Comparison of ENCODE assay signal across 8 cellular contexts in genomic region chr4:15005474-15006115, GRCh38. TPM values are rescaled to one million over a fixed set of nuclear protein-coding genes. Genes with fewer than 3 reads are reported as not detected.
DNase-seq lines count a peak whose midpoint lies in the region; ATAC-seq, FAIRE-seq and TF ChIP-seq lines count a peak whose summit lies in the region.

No MANE protein-coding gene starts in this region.

- H3K4me1 Mint-ChIP-seq in activated naive CD8-positive, alpha-beta T cell (ENCODE audit: low read depth): peaks cover 32% of the 10 kb centered on the region

- CTCF ChIA-PET in SK-N-SH (lab: Yijun Ruan, JAX): no interaction called here

- peak overlapping the region; percentile 69 for H3K27ac Mint-ChIP-seq in activated naive CD8-positive, alpha-beta T cell

- peak overlapping the region; percentile 75 for H3K4me2 ChIP-seq in SK-N-SH

- no peaks in the 10 kb centered on the region for H3K9me2 ChIP-seq in SK-N-SH

- H3K4me3 Mint-ChIP-seq in activated naive CD8-positive, alpha-beta T cell: peak overlapping the region; percentile 93

- H3K27me3 Mint-ChIP-seq in activated naive CD8-positive, alpha-beta T cell: no peaks in the 10 kb centered on the region

- peak; percentile 68 for FAIRE-seq in islet of Langerhans (lab: Jason Lieb, UNC)

- peaks cover 16 to 25% of the 10 kb centered on the region in 2 experiments; a peak in 3 of 4 replicates for H3K4me1 ChIP-seq in SK-N-SH (ENCODE audit: control insufficient read depth in 1 of 2, insufficient read depth in 2 of 2, low read depth in 1 of 2, low read length in 1 of 2)
- peaks cover 0 to 33% (median 26%) of the 10 kb centered on the region in 5 donors for H3K4me1 ChIP-seq in subcutaneous abdominal adipose tissue (ENCODE audit: control insufficient read depth in 5 of 5, insufficient read depth in 5 of 5, low read length in 5 of 5)

- H3K9ac ChIP-seq in SK-N-SH: peak overlapping the region; percentile 90
- H3K9ac ChIP-seq in subcutaneous abdominal adipose tissue (ENCODE audit: low read length in 5 of 5): peak overlapping the region; percentile 87 to 95 (median 94)

- no peaks in the 10 kb centered on the region for H3K9me3 Mint-ChIP-seq in activated naive CD8-positive, alpha-beta T cell (ENCODE audit: low read depth)

- H3K27me3 ChIP-seq in SK-N-SH (ENCODE audit: insufficient read depth) (no peaks in the 10 kb centered on the region), subcutaneous abdominal adipose tissue (ENCODE audit: control insufficient read depth in 5 of 5, insufficient read depth in 4 of 5, low read length in 5 of 5) (no peaks in the 10 kb centered on the region)

- no peak overlapping the region for H2AFZ ChIP-seq in SK-N-SH (ENCODE audit: low read depth)

- 66% methylated on average over 4 of the region's 4 CpGs for WGBS in SK-N-SH (ENCODE audit: low lambda C conversion rate)

- no peaks in the 10 kb centered on the region for H3K9me3 ChIP-seq in SK-N-SH
- no peaks in the 10 kb centered on the region for H3K9me3 ChIP-seq in subcutaneous abdominal adipose tissue (ENCODE audit: control insufficient read depth in 5 of 5, low read length in 5 of 5)

- peaks cover 8% of the 10 kb centered on the region for H3F3A ChIP-seq in SK-N-SH (replicated peaks; ENCODE audit: insufficient read depth)

- no peak for TF ChIP-seq EP300 in SK-N-SH (IDR thresholded peaks at IDR 0.05; ENCODE audit: borderline replicate concordance in 1 of 2, low read depth in 1 of 2, low read length in 1 of 2)

- TF ChIP-seq RAD21 in SK-N-SH (IDR thresholded peaks at IDR 0.05; ENCODE audit: low read length): no peak

- H3K27ac ChIP-seq in SK-N-SH (ENCODE audit: low read depth in 2 of 2, low read length in 1 of 2): peak overlapping the region; percentile 69 to 96
- H3K27ac ChIP-seq in subcutaneous abdominal adipose tissue (ENCODE audit: low read depth, low read length): peak overlapping the region; percentile 92

- H4K20me1 ChIP-seq in SK-N-SH (ENCODE audit: insufficient read depth): peaks cover 28% of the 10 kb centered on the region

- DNase-seq in SK-N-SH (no peak), UCSD-AML1 (lab: John Stamatoyannopoulos, UW; ENCODE audit: unreplicated experiment) (no peak), DMS153 treated with DMSO at 0.1 percent for 48 hours (lab: John Stamatoyannopoulos, UW; ENCODE audit: unreplicated experiment) (no peak), NCI-H524 (lab: John Stamatoyannopoulos, UW) (no peak)

- no peak for ATAC-seq in SK-N-SH treated with all-trans-retinoic acid at 6 μM for 48 hours

- peaks cover 2% of the 10 kb centered on the region for H3K36me3 Mint-ChIP-seq in activated naive CD8-positive, alpha-beta T cell

- no peak for TF ChIP-seq CTCF in SK-N-SH (IDR thresholded peaks at IDR 0.05)

- peaks cover 69% of the 10 kb centered on the region for H3K79me2 ChIP-seq in SK-N-SH (ENCODE audit: insufficient read depth)

- POLR2A ChIA-PET in SK-N-SH (lab: Yijun Ruan, JAX): no interaction called here

- peak overlapping the region; percentile 88 to 96 for H3K4me3 ChIP-seq in SK-N-SH (ENCODE audit: low read depth in 2 of 2, low read length in 1 of 2)
- H3K4me3 ChIP-seq in subcutaneous abdominal adipose tissue (ENCODE audit: low read depth in 1 of 5, low read length in 5 of 5): peak overlapping the region; percentile 83 to 96 (median 89)

- H3K36me3 ChIP-seq in SK-N-SH (replicated peaks in 1 of 2; ENCODE audit: control insufficient read depth in 1 of 2, insufficient read depth in 2 of 2, low read length in 1 of 2) (peaks cover 28% of the 10 kb centered on the region in 2 experiments), subcutaneous abdominal adipose tissue (ENCODE audit: control insufficient read depth in 5 of 5, insufficient read depth in 5 of 5, low read length in 5 of 5) (peaks cover 2 to 15% (median 10%) of the 10 kb centered on the region in 5 donors)

TF ChIP-seq in SK-N-SH, 30 proteins besides CTCF, POLR2A, EP300 and RAD21 (continues in another document):
- no peak for TF ChIP-seq RXRA (IDR thresholded peaks at IDR 0.05; ENCODE audit: borderline replicate concordance, low read depth)
- TF ChIP-seq PBX3 (IDR thresholded peaks at IDR 0.05): no peak
- TF ChIP-seq IRF3 (IDR thresholded peaks at IDR 0.05; ENCODE audit: low read depth, low read length): no peak
- no peak for TF ChIP-seq CHD2 (IDR thresholded peaks at IDR 0.05; ENCODE audit: low read length, partially characterized antibody)
- no peak for TF ChIP-seq RCOR1 (IDR thresholded peaks at IDR 0.05; ENCODE audit: low read length)
- no peak for TF ChIP-seq ELF1 (IDR thresholded peaks at IDR 0.05)
- no peak for TF ChIP-seq JUND (IDR thresholded peaks at IDR 0.05)
- TF ChIP-seq FOSL2 (IDR thresholded peaks at IDR 0.05; ENCODE audit: borderline replicate concordance, low read depth): no peak
- TF ChIP-seq GABPA (IDR thresholded peaks at IDR 0.05; ENCODE audit: low read depth): no peak
- no peak for TF ChIP-seq EZH2phosphoT487 (IDR thresholded peaks at IDR 0.05; ENCODE audit: borderline replicate concordance, low read depth)
- TF ChIP-seq NFIC (IDR thresholded peaks at IDR 0.05; ENCODE audit: borderline replicate concordance): no peak

TF ChIP-seq in SK-N-SH treated with all-trans-retinoic acid at 6 μM for 48 hours, 23 proteins besides CTCF, POLR2A, EP300 and RAD21:
- TF ChIP-seq, protein P1, sequence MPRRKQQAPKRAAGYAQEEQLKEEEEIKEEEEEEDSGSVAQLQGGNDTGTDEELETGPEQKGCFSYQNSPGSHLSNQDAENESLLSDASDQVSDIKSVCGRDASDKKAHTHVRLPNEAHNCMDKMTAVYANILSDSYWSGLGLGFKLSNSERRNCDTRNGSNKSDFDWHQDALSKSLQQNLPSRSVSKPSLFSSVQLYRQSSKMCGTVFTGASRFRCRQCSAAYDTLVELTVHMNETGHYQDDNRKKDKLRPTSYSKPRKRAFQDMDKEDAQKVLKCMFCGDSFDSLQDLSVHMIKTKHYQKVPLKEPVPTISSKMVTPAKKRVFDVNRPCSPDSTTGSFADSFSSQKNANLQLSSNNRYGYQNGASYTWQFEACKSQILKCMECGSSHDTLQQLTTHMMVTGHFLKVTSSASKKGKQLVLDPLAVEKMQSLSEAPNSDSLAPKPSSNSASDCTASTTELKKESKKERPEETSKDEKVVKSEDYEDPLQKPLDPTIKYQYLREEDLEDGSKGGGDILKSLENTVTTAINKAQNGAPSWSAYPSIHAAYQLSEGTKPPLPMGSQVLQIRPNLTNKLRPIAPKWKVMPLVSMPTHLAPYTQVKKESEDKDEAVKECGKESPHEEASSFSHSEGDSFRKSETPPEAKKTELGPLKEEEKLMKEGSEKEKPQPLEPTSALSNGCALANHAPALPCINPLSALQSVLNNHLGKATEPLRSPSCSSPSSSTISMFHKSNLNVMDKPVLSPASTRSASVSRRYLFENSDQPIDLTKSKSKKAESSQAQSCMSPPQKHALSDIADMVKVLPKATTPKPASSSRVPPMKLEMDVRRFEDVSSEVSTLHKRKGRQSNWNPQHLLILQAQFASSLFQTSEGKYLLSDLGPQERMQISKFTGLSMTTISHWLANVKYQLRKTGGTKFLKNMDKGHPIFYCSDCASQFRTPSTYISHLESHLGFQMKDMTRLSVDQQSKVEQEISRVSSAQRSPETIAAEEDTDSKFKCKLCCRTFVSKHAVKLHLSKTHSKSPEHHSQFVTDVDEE (CRISPR knock-in tag; IDR thresholded peaks at IDR 0.05): no peak

RNA-seq across cellular contexts. Expression of gene CPEB2, which starts 3.3 kb away (rescaled TPM):
- 2.1 and 2.8 TPM in 2 replicates for polyA plus RNA-seq in SK-N-SH (2012; rRNA removed)
- 3.4 and 3.6 TPM in 2 replicates for polyA plus RNA-seq in SK-N-SH (2012; cell fraction: cytosol; rRNA removed)
- polyA plus RNA-seq in SK-N-SH (2012; cell fraction: nucleus; rRNA removed): 5.7 and 12.7 TPM in 2 replicates
